Comparison of ENCODE assay signal across 17 cellular contexts in genomic region chr13:111897178-111897845, GRCh38.
"Had no signal": no experiment of that assay in that cellular context is flagged by ENCODE, and none has a peak within 500 bp of the region (broad histone marks: within the 10 kb centered on the region; RNA-seq: fewer than 3 reads in every experiment).

No MANE protein-coding gene starts in this region.

- H3K4me1 Mint-ChIP-seq: activated CD4-positive, alpha-beta T cell treated with anti-CD3 and anti-CD28 coated beads for 36 hours; naive B cell; T-cell had no signal

- H3K27ac ChIP-seq: gastrocnemius medialis, heart left ventricle, transverse colon had no signal

- DNase-seq: activated CD4-positive, alpha-beta memory T cell treated with anti-CD3 and anti-CD28 coated beads for 36 hours; activated CD4-positive, alpha-beta T cell treated with anti-CD3 and anti-CD28 coated beads for 36 hours; activated gamma-delta T cell treated with Interleukin-2 at 50 U/mL for 16 hours; activated T-cell treated with anti-CD3 and anti-CD28 coated beads, Interleukin-2, amount 50 U/mL, for 72 hours; anterior cingulate cortex; erythroblast; gastrocnemius medialis; heart left ventricle; left cardiac atrium; mammary epithelial cell; naive B cell; SK-N-SH; small intestine; stimulated activated CD4-positive, alpha-beta T cell treated with anti-CD3 and anti-CD28 coated beads, Interleukin-4, amount 100 ng/mL, for 24 hours; stimulated activated naive CD8-positive, alpha-beta T cell treated with anti-CD3 and anti-CD28 coated beads, Interleukin-15, Interleukin-2, amounts not matched to agents 100 U/mL and 50 U/mL, for 24 hours; T-cell; transverse colon had no signal

- ATAC-seq: activated CD4-positive, alpha-beta T cell treated with anti-CD3 and anti-CD28 coated beads for 36 hours; activated T-cell treated with anti-CD3 and anti-CD28 coated beads, Interleukin-2, amount 50 U/mL, for 72 hours; gastrocnemius medialis; heart left ventricle; left cardiac atrium; stimulated activated naive CD8-positive, alpha-beta T cell treated with anti-CD3 and anti-CD28 coated beads, Interleukin-15, Interleukin-2, amounts not matched to agents 100 U/mL and 50 U/mL, for 24 hours; T-cell had no signal

- H3K9me3 ChIP-seq: gastrocnemius medialis, heart left ventricle, SK-N-SH, transverse colon had no signal

- H3K4me3 Mint-ChIP-seq: activated CD4-positive, alpha-beta memory T cell treated with anti-CD3 and anti-CD28 coated beads for 36 hours; activated CD4-positive, alpha-beta T cell treated with anti-CD3 and anti-CD28 coated beads for 36 hours; activated T-cell treated with anti-CD3 and anti-CD28 coated beads, Interleukin-2, amount 50 U/mL, for 72 hours; naive B cell; T-cell had no signal

- H3K27ac Mint-ChIP-seq: activated CD4-positive, alpha-beta memory T cell treated with anti-CD3 and anti-CD28 coated beads for 36 hours; activated CD4-positive, alpha-beta T cell treated with anti-CD3 and anti-CD28 coated beads for 36 hours; activated T-cell treated with anti-CD3 and anti-CD28 coated beads, Interleukin-2, amount 50 U/mL, for 72 hours; naive B cell; T-cell had no signal

- H3K4me1 ChIP-seq: gastrocnemius medialis, transverse colon had no signal

- H3K36me3 ChIP-seq: gastrocnemius medialis, heart left ventricle, transverse colon had no signal

- H3K36me3 Mint-ChIP-seq: activated CD4-positive, alpha-beta memory T cell treated with anti-CD3 and anti-CD28 coated beads for 36 hours; T-cell had no signal

- H3K9ac ChIP-seq: SK-N-SH had no signal

- H3K4me2 ChIP-seq: SK-N-SH had no signal

- H3K4me3 ChIP-seq: gastrocnemius medialis, heart left ventricle, transverse colon had no signal
